5 cellular contexts compared by ENCODE assay signal in the genomic region with DNA sequence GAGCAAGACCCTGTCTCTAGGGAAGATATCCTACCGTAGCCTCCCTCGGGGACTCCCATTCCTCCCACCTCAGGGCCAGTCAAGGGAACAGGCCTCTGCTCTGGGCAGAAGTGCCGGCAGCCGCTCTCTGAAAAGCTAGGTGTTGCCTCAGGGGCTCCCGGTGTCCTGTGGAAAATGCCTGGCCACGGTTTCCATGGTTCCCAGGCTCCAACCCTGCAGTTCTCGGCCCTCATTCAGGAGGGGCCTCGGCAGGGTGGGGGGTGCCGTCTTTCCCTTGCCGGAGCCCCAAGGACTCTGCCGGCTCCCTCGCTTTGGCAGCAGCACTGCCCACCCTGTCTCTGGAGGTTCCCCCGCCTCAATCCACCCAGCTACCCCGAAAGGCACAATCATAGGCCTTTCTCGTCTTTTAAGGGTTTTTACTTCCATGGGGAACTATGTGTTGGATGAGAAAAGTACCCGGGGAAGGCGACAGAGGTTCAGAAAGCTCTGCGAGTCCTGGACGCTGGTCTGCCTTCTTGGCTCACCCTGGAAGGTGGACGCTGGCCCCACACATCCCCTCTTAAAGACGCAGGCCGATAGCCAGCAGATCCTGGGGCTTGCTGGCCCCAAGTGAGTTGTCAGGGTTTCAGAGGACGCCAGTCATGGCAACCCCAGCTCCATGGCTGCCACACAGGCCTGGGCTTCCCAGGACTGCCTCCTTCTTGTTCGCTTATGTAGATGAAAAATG. TPM values are rescaled to one million over a fixed set of nuclear protein-coding genes. Genes with fewer than 3 reads are reported as not detected.
"Had no signal": no experiment of that assay in that cellular context is flagged by ENCODE, and none has a peak within 500 bp of the region (broad histone marks: within the 10 kb centered on the region; RNA-seq: fewer than 3 reads in every experiment).

No MANE protein-coding gene starts in this region.

RNA-seq across cellular contexts. Expression of a gene that starts 34.2 kb away (rescaled TPM):
- total RNA-seq: activated CD8-positive, alpha-beta T cell treated with anti-CD3 and anti-CD28 coated beads for 36 hours; activated naive CD8-positive, alpha-beta T cell treated with anti-CD3 and anti-CD28 coated beads, Interleukin-2, amount 10 ng/mL, durations not matched to agents 7 days and 5 days; mononuclear cell; renal cortical epithelial cell had no signal
- polyA plus RNA-seq: immature natural killer cell had no signal
